Comparison of ENCODE assay signal across 1 cellular context in the genomic region with DNA sequence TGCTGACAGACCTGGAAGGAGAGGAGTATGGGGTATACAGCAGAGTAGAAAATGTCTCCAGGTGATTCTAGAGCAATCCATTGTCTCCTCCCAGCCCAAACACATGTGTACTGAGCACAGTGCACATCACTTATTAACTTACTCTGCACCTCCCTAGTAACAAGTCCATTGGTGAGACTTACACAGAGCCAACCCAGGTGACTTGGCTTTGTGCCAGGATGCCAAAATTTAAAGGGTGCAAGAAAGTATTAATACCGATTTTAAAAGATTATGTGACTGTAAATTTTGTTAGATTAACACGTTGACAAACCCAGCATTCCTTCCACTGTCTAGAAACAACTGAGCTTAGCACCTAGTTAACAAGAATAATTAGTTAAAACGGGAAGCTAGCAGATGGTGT. TPM values are rescaled to one million over a fixed set of nuclear protein-coding genes. Genes with fewer than 3 reads are reported as not detected.
"Had no signal": no experiment of that assay in that cellular context is flagged by ENCODE, and none has a peak within 500 bp of the region (broad histone marks: within the 10 kb centered on the region; RNA-seq: fewer than 3 reads in every experiment).

No MANE protein-coding gene starts in this region.

RNA-seq across cellular contexts. Expression of a gene that starts 58.8 kb away (rescaled TPM):
- polyA plus RNA-seq: IMR-90 had no signal
